Comparison of ENCODE assay signal across 11 cellular contexts in the genomic region with DNA sequence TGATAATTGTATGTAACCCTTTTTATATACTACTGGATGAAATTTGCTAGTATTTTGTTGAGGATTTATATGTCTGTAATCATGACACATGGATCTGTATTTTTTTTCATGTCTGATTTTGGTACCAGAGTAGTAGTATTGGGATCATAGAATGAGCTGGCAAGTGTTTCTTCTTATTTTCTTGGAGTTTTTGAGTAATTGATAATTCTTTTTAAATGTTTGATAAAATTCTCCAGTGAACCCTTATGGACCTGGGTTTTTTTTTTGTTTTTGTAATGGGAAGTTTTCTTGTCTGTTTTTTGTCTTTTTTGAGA. TPM values are rescaled to one million over a fixed set of nuclear protein-coding genes. Genes with fewer than 3 reads are reported as not detected.
DNase-seq lines count a peak whose midpoint lies in the region; TF ChIP-seq lines count a peak whose summit lies in the region.
"Had no signal": no experiment of that assay in that cellular context is flagged by ENCODE, and none has a peak within 500 bp of the region (broad histone marks: within the 10 kb centered on the region; RNA-seq: fewer than 3 reads in every experiment).

No MANE protein-coding gene starts in this region.

- H3K27me3 Mint-ChIP-seq in activated T-cell treated with anti-CD3 and anti-CD28 coated beads, Interleukin-2, amount 50 U/mL, for 24 hours, result no peaks in the 10 kb centered on the region
- H3K27me3 Mint-ChIP-seq in HFFc6 (ENCODE audit: insufficient read depth), result no peaks in the 10 kb centered on the region; the same call in 1 of the 2 replicates

- H3K36me3 ChIP-seq in neutrophil (peaks cover 31% of the 10 kb centered on the region), transverse colon (peaks cover 0 to 52% (median 13%) of the 10 kb centered on the region in 4 donors)

- no peaks in the 10 kb centered on the region for H3K9me3 ChIP-seq in neutrophil
- no peaks in the 10 kb centered on the region for H3K9me3 ChIP-seq in transverse colon

- peaks cover 15% of the 10 kb centered on the region for H3K9me3 Mint-ChIP-seq in activated T-cell treated with anti-CD3 and anti-CD28 coated beads, Interleukin-2, amount 50 U/mL, for 24 hours
- no peaks in the 10 kb centered on the region for H3K9me3 Mint-ChIP-seq in HFFc6

- peaks cover 90% of the 10 kb centered on the region for H3K36me3 Mint-ChIP-seq in activated T-cell treated with anti-CD3 and anti-CD28 coated beads, Interleukin-2, amount 50 U/mL, for 24 hours (ENCODE audit: low read depth)
- H3K36me3 Mint-ChIP-seq in HFFc6 (ENCODE audit: low read depth), result peaks cover 13% of the 10 kb centered on the region

- H3K4me3 Mint-ChIP-seq in activated T-cell treated with anti-CD3 and anti-CD28 coated beads, Interleukin-2, amount 50 U/mL, for 24 hours, result peak overlapping the region; percentile 68
- peak overlapping the region; percentile 63; the same call in 1 of the 2 replicates for H3K4me3 Mint-ChIP-seq in HFFc6

- in situ Hi-C loops in transverse colon (cut with MboI; ENCODE audit: low pct_ligation_motif_present in 1 of 4, low pct_unique_long_range_greater_than_20kb in 1 of 4, low sequenced_read_pairs in 3 of 4), result no loop called here

- H3K27ac ChIP-seq in neutrophil (peak overlapping the region; percentile 69), transverse colon (no peak overlapping the region)
- H3K27ac ChIP-seq: VCaP had no signal

- peak overlapping the region; percentile 90 for H3K27ac Mint-ChIP-seq in activated T-cell treated with anti-CD3 and anti-CD28 coated beads, Interleukin-2, amount 50 U/mL, for 24 hours
- no peak overlapping the region for H3K27ac Mint-ChIP-seq in HFFc6

- peaks cover 46% of the 10 kb centered on the region for H3K4me1 Mint-ChIP-seq in activated T-cell treated with anti-CD3 and anti-CD28 coated beads, Interleukin-2, amount 50 U/mL, for 24 hours (ENCODE audit: low read depth)
- peaks cover 7% of the 10 kb centered on the region for H3K4me1 Mint-ChIP-seq in HFFc6 (ENCODE audit: low read depth)

- no peak for TF ChIP-seq POLR2A in transverse colon (IDR thresholded peaks at IDR 0.05)

- H3K4me1 ChIP-seq in neutrophil (ENCODE audit: control insufficient read depth in 1 of 2, insufficient read depth in 1 of 2, low read depth in 1 of 2, low read length in 1 of 2) (peaks cover 3 to 9% of the 10 kb centered on the region in 2 experiments), transverse colon (peaks cover 0 to 8% (median 2%) of the 10 kb centered on the region in 4 donors)

- TF ChIP-seq CTCF in HFFc6 (IDR thresholded peaks at IDR 0.05) (no peak), neutrophil (IDR thresholded peaks at IDR 0.05) (no peak), transverse colon (IDR thresholded peaks at IDR 0.05) (no peak)

- DNase-seq in activated T-cell treated with anti-CD3 and anti-CD28 coated beads, Interleukin-2, amount 50 U/mL, for 24 hours, result no peak
- DNase-seq in activated T-cell treated with anti-CD3 and anti-CD28 coated beads for 4 hours (no peak), HFFc6 (no peak), OCI-M1 (lab: John Stamatoyannopoulos, UW) (peak; percentile 66), SK-N-DZ (ENCODE audit: low spot score) (no peak), transverse colon (no peak), cerebellum (ENCODE audit: low spot score) (no peak)
- DNase-seq: GDM1, NCI-H2107 had no signal

- no peaks in the 10 kb centered on the region for H3K27me3 ChIP-seq in neutrophil
- H3K27me3 ChIP-seq in transverse colon, result no peaks in the 10 kb centered on the region

- intact Hi-C loops in transverse colon (cut with DNase I; ENCODE audit: low total_unique reads), result no loop called here

- no peak overlapping the region for H3K4me3 ChIP-seq in neutrophil (ENCODE audit: low read depth in 1 of 2, low read length in 1 of 2)
- no peak overlapping the region for H3K4me3 ChIP-seq in transverse colon

- TF ChIP-seq EP300 in transverse colon (IDR thresholded peaks at IDR 0.05; ENCODE audit: low read depth), result no peak

RNA-seq across cellular contexts. Expression of a gene that starts 28.4 kb away (rescaled TPM):
- 10 to 100 TPM in 3 of 6 experiments, 1 to 10 TPM in 3; 9.5 to 12.7 (median 10.2) TPM for total RNA-seq in HFFc6 (2021; fragmentation: NEBNext Ultra II Directional; extraction: Animal tissue kit (Norgen Biotek cat#: 25700))
- polyA plus RNA-seq in SK-N-DZ (2014; cell fraction: cytosol; rRNA removed), result 19.8 and 25.3 TPM in 2 replicates
- 29.5 and 30.1 TPM in 2 replicates for polyA plus RNA-seq in SK-N-DZ (2014; cell fraction: nucleus; rRNA removed)
- total RNA-seq in transverse colon (10 to 100 TPM; 17.3 to 51.1 (median 25.5) TPM), cerebellum (71.3 TPM)

RNA-seq across cellular contexts. Expression of a gene that starts 55.2 kb away (rescaled TPM):
- 10 to 100 TPM in 4 of 6 experiments, 1 to 10 TPM in 2; 8.5 to 13.0 (median 11.9) TPM for total RNA-seq in HFFc6 (2021; fragmentation: NEBNext Ultra II Directional; extraction: Animal tissue kit (Norgen Biotek cat#: 25700))
- polyA plus RNA-seq in SK-N-DZ (2014; cell fraction: cytosol; rRNA removed), result 7.7 and 23.2 TPM in 2 replicates
- polyA plus RNA-seq in SK-N-DZ (2014; cell fraction: nucleus; rRNA removed), result 24.5 and 31.9 TPM in 2 replicates
- total RNA-seq in transverse colon (10 to 100 TPM; 10.4 to 17.9 (median 13.0) TPM), cerebellum (35.2 TPM)
